14 cellular contexts compared by ENCODE assay signal in the genomic region with DNA sequence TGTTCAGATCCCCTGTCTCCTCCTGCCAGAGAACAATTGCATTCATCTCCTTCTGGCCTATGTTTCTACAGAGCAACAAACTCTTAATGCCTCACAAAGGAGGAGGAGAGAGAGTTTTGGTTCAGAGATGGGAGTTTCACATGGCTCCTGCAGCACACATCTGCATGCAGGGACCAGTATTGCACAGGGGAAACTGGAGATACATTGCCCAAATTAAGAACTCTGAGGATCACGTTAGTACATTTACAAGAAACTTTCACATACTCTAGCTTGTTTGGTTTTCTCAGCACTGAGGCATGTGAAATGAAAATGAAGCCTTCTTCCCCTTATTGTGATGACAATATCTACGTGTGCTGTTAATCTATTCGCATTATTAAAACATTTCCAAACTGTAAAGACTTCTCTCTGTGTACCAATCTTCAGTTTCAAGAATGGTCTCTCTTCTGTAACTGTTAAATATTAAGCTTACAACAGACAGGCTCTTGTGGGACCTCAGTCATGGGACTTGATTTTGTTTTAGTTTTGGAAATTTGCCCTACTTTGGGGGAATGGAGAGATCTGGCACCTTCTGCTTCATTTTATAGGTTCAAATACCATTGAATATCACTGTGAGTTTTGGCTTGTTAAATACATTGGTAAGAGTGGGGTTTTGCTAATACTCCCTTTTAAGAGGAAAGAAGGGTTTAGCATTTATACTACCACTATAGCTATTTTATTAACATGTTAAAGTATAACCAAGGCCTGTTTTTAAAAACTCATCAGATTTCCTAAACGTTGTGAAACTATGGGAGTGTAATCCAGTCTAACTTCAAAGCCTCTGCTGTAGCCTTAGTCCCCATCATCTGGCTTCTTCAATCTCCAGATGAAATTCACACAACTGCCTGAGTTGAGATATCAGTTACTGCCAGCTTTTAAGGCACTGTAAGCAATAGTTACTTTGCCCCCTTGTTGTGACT.
A peak's percentile ranks its signal among the peaks of the same experiment; 100 is the strongest.
DNase-seq lines count a peak whose midpoint lies in the region; ATAC-seq, FAIRE-seq and TF ChIP-seq lines count a peak whose summit lies in the region.
"Had no signal": no experiment of that assay in that cellular context is flagged by ENCODE, and none has a peak within 500 bp of the region (broad histone marks: within the 10 kb centered on the region; RNA-seq: fewer than 3 reads in every experiment).

No MANE protein-coding gene starts in this region.

- TF ChIP-seq POLR2A in A549 (IDR thresholded peaks at IDR 0.05; ENCODE audit: low read length) = no peak

- peaks cover 25% of the 10 kb centered on the region; the same call in 2 of the 3 replicates for H3K4me1 ChIP-seq in A549

- ATAC-seq in A549 (no peak; a peak in 1 of 6 replicates), GM19455 (IDR thresholded peaks at IDR 0.05; ENCODE audit: unreplicated experiment) (peak; percentile 69), HG03064 (IDR thresholded peaks at IDR 0.05; ENCODE audit: low read depth, unreplicated experiment) (peak; percentile 74), GM18520 (IDR thresholded peaks at IDR 0.05; ENCODE audit: unreplicated experiment) (no peak)

- no peak for TF ChIP-seq EP300 in A549 (IDR thresholded peaks at IDR 0.05)

- peak overlapping the region in 1 of 2 experiments; percentile 5; a peak in 1 of 6 replicates for H3K27ac ChIP-seq in A549
- H3K27ac ChIP-seq: epithelial cell of prostate had no signal

- no peak for TF ChIP-seq RAD21 in A549 (conservative IDR thresholded peaks at IDR 0.05 in 1 of 2, IDR thresholded peaks at IDR 0.05 in 1 of 2)

- CTCF ChIA-PET in A549 (lab: Yijun Ruan, JAX) = interaction anchor here (0.6 to 1.6 kb wide), 6 partner anchors 120 to 581 kb away, joined by 3 to 6 read pairs (median 3); no protein-coding TSS in a partner anchor

- DNase-seq in A549 (ENCODE audit: low read depth in 1 of 2, low spot score in 1 of 2) (no peak), fibroblast of gingiva (ENCODE audit: low read depth) (peak; percentile 15), Kasumi-1 (lab: John Stamatoyannopoulos, UW) (no peak), COR-L47 (lab: John Stamatoyannopoulos, UW) (no peak), 8988T (no peak)
- DNase-seq: activated CD8-positive, alpha-beta memory T cell treated with anti-CD3 and anti-CD28 coated beads for 24 hours; Karpas-422; NCI-H526; stimulated activated CD4-positive, alpha-beta T cell treated with anti-CD3 and anti-CD28 coated beads, Interleukin-4, amount 100 ng/mL, for 1 hour; T-helper 1 cell had no signal

- POLR2A ChIA-PET in A549 (lab: Yijun Ruan, JAX) = no interaction called here

- 65% methylated on average over 4 of the region's 4 CpGs for WGBS in A549 (ENCODE audit: missing lambda C conversion rate)

- H3K9me3 ChIP-seq in A549 = no peaks in the 10 kb centered on the region

- no peak for FAIRE-seq in A549 (lab: Jason Lieb, UNC)

- H3K4me3 ChIP-seq in A549 = no peak overlapping the region

- H3K4me2 ChIP-seq in A549 = peak overlapping the region; percentile 26; the same call in 2 of the 3 replicates

- TF ChIP-seq CTCF in A549 (IDR thresholded peaks at IDR 0.05) = no peak

TF ChIP-seq in A549, 52 proteins besides CTCF, POLR2A, EP300 and RAD21:
- TF ChIP-seq MYC (IDR thresholded peaks at IDR 0.05; ENCODE audit: borderline replicate concordance, low read length) (no peak), NPAS2 (CRISPR knock-in tag; IDR thresholded peaks at IDR 0.05; ENCODE audit: borderline replicate concordance) (no peak), KDM5A (IDR thresholded peaks at IDR 0.05) (no peak), HEYL (CRISPR knock-in tag; IDR thresholded peaks at IDR 0.05) (no peak), SREBF2 (IDR thresholded peaks at IDR 0.05) (no peak), FOSB (CRISPR knock-in tag; IDR thresholded peaks at IDR 0.05) (no peak), POLR2AphosphoS2 (conservative IDR thresholded peaks at IDR 0.05; ENCODE audit: low read length) (no peak), ZSCAN20 (CRISPR knock-in tag; IDR thresholded peaks at IDR 0.05) (no peak), HOXA7 (CRISPR knock-in tag; IDR thresholded peaks at IDR 0.05) (no peak), ZNF302 (CRISPR knock-in tag; IDR thresholded peaks at IDR 0.05) (no peak), EHF (CRISPR knock-in tag; IDR thresholded peaks at IDR 0.05) (no peak), TP53 (CRISPR knock-in tag; IDR thresholded peaks at IDR 0.05) (no peak), ZC3H11A (IDR thresholded peaks at IDR 0.05) (no peak)
- TF ChIP-seq, protein P1, sequence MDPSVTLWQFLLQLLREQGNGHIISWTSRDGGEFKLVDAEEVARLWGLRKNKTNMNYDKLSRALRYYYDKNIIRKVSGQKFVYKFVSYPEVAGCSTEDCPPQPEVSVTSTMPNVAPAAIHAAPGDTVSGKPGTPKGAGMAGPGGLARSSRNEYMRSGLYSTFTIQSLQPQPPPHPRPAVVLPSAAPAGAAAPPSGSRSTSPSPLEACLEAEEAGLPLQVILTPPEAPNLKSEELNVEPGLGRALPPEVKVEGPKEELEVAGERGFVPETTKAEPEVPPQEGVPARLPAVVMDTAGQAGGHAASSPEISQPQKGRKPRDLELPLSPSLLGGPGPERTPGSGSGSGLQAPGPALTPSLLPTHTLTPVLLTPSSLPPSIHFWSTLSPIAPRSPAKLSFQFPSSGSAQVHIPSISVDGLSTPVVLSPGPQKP (IDR thresholded peaks at IDR 0.05; ENCODE audit: low read depth, low read length) = no peak
- TF ChIP-seq, protein P2, sequence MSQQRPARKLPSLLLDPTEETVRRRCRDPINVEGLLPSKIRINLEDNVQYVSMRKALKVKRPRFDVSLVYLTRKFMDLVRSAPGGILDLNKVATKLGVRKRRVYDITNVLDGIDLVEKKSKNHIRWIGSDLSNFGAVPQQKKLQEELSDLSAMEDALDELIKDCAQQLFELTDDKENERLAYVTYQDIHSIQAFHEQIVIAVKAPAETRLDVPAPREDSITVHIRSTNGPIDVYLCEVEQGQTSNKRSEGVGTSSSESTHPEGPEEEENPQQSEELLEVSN (IDR thresholded peaks at IDR 0.05; ENCODE audit: borderline replicate concordance, low read depth) = no peak
- TF ChIP-seq, protein P3, sequence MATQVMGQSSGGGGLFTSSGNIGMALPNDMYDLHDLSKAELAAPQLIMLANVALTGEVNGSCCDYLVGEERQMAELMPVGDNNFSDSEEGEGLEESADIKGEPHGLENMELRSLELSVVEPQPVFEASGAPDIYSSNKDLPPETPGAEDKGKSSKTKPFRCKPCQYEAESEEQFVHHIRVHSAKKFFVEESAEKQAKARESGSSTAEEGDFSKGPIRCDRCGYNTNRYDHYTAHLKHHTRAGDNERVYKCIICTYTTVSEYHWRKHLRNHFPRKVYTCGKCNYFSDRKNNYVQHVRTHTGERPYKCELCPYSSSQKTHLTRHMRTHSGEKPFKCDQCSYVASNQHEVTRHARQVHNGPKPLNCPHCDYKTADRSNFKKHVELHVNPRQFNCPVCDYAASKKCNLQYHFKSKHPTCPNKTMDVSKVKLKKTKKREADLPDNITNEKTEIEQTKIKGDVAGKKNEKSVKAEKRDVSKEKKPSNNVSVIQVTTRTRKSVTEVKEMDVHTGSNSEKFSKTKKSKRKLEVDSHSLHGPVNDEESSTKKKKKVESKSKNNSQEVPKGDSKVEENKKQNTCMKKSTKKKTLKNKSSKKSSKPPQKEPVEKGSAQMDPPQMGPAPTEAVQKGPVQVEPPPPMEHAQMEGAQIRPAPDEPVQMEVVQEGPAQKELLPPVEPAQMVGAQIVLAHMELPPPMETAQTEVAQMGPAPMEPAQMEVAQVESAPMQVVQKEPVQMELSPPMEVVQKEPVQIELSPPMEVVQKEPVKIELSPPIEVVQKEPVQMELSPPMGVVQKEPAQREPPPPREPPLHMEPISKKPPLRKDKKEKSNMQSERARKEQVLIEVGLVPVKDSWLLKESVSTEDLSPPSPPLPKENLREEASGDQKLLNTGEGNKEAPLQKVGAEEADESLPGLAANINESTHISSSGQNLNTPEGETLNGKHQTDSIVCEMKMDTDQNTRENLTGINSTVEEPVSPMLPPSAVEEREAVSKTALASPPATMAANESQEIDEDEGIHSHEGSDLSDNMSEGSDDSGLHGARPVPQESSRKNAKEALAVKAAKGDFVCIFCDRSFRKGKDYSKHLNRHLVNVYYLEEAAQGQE (IDR thresholded peaks at IDR 0.05) = no peak
- TF ChIP-seq, protein P4, sequence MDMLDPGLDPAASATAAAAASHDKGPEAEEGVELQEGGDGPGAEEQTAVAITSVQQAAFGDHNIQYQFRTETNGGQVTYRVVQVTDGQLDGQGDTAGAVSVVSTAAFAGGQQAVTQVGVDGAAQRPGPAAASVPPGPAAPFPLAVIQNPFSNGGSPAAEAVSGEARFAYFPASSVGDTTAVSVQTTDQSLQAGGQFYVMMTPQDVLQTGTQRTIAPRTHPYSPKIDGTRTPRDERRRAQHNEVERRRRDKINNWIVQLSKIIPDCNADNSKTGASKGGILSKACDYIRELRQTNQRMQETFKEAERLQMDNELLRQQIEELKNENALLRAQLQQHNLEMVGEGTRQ (IDR thresholded peaks at IDR 0.05) = no peak

Comparison
In these comparisons a context has a peak if more than half of its experiments do, and no peak if none do; other contexts are left out.
1. ATAC-seq: peak in GM19455 (single experiment) and HG03064 (single experiment); none in A549 (0 of 2) and GM18520 (single experiment).